ENCODE assay signal across 8 cellular contexts in the genomic region with DNA sequence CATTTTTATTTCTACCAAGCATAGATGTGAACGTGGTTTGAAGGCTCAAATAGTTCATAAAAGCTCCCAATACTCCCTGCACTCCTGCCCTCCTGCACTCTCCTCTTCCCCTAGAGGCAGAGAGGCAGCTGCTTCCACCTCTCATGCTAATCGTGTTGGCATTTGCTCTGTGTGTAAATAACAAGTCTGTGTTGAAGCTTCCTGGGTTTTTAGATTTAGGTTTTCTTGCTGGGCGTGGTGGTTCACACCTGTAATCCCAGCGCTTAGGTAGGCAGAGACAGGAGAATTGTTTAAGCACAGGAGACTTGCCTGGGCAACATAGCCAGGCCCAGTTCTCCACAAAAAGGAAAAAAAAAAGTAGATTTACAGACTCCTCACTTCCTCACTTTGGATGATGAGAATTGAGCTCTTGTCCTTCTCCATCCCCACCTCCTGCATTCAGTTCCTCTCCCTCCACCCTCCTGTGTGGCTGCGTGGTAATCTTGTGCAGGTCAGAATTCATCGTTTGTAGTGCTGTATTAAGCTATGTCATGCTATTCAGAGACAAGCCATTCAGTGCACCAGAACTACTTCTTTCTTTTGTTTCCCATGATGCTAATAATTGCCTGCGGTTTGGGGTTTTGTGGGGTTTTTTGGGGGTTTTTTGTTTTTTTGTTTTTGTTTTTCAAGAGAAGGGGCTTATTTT. TPM values are rescaled to one million over a fixed set of nuclear protein-coding genes. Genes with fewer than 3 reads are reported as not detected.
DNase-seq lines count a peak whose midpoint lies in the region; ATAC-seq and TF ChIP-seq lines count a peak whose summit lies in the region.

No MANE protein-coding gene starts in this region.

- H3K27ac ChIP-seq in BLaER1: no peak overlapping the region

- no peaks in the 10 kb centered on the region for H3K27me3 ChIP-seq in BLaER1

- H3K4me1 Mint-ChIP-seq in activated T-helper 1 cell treated with anti-CD3 and anti-CD28 coated beads, Interleukin-12 subunit alpha, Interleukin-12 subunit beta, Interleukin-2, Interleukin-4 antibody, amounts not matched to agents 30 ng/mL and 10 ng/mL and 1 ng/mL, durations not matched to agents 14 hours and 24 hours and 36 hours (ENCODE audit: low read depth): peaks cover 43% of the 10 kb centered on the region
- H3K4me1 Mint-ChIP-seq in type B pancreatic cell (ENCODE audit: unreplicated experiment): peaks cover 31% of the 10 kb centered on the region

- TF ChIP-seq CTCF in type B pancreatic cell (conservative IDR thresholded peaks at IDR 0.05): no peak

- H4K20me1 ChIP-seq in BLaER1: no peaks in the 10 kb centered on the region

- ATAC-seq in GM18858 (IDR thresholded peaks at IDR 0.05; ENCODE audit: unreplicated experiment) (peak; percentile 91), HG03045 (IDR thresholded peaks at IDR 0.05; ENCODE audit: unreplicated experiment) (peak; percentile 63)

- no peak overlapping the region for H3K9ac ChIP-seq in BLaER1

- no peak for DNase-seq in activated T-helper 1 cell treated with anti-CD3 and anti-CD28 coated beads, Interleukin-12 subunit alpha, Interleukin-12 subunit beta, Interleukin-2, Interleukin-4 antibody, amounts not matched to agents 30 ng/mL and 10 ng/mL and 1 ng/mL, durations not matched to agents 14 hours and 24 hours and 36 hours (ENCODE audit: low spot score)
- DNase-seq in type B pancreatic cell (ENCODE audit: extremely low spot score, unreplicated experiment) (peak; percentile 6), retina (no peak), middle frontal gyrus (ENCODE audit: extremely low spot score, low spot score) (no peak)
- DNase-seq in stimulated activated CD4-positive, alpha-beta T cell treated with anti-CD3 and anti-CD28 coated beads, Interleukin-4, amount 100 ng/mL, for 24 hours: no peak

- no peaks in the 10 kb centered on the region for H3K27me3 Mint-ChIP-seq in activated T-helper 1 cell treated with anti-CD3 and anti-CD28 coated beads, Interleukin-12 subunit alpha, Interleukin-12 subunit beta, Interleukin-2, Interleukin-4 antibody, amounts not matched to agents 30 ng/mL and 10 ng/mL and 1 ng/mL, durations not matched to agents 14 hours and 24 hours and 36 hours (ENCODE audit: insufficient read depth)
- H3K27me3 Mint-ChIP-seq in type B pancreatic cell: peaks cover 4% of the 10 kb centered on the region

- peak overlapping the region; percentile 88 for H3K27ac Mint-ChIP-seq in activated T-helper 1 cell treated with anti-CD3 and anti-CD28 coated beads, Interleukin-12 subunit alpha, Interleukin-12 subunit beta, Interleukin-2, Interleukin-4 antibody, amounts not matched to agents 30 ng/mL and 10 ng/mL and 1 ng/mL, durations not matched to agents 14 hours and 24 hours and 36 hours
- H3K27ac Mint-ChIP-seq in type B pancreatic cell: peak overlapping the region; percentile 22

- H3K36me3 ChIP-seq in BLaER1: no peaks in the 10 kb centered on the region

- H3K9me3 ChIP-seq in BLaER1: no peaks in the 10 kb centered on the region

- H3K4me2 ChIP-seq in BLaER1: peak overlapping the region; percentile 33

- H3K4me3 Mint-ChIP-seq in activated T-helper 1 cell treated with anti-CD3 and anti-CD28 coated beads, Interleukin-12 subunit alpha, Interleukin-12 subunit beta, Interleukin-2, Interleukin-4 antibody, amounts not matched to agents 30 ng/mL and 10 ng/mL and 1 ng/mL, durations not matched to agents 14 hours and 24 hours and 36 hours: peak overlapping the region; percentile 59
- peak overlapping the region; percentile 8 for H3K4me3 Mint-ChIP-seq in type B pancreatic cell

- H3K36me3 Mint-ChIP-seq in activated T-helper 1 cell treated with anti-CD3 and anti-CD28 coated beads, Interleukin-12 subunit alpha, Interleukin-12 subunit beta, Interleukin-2, Interleukin-4 antibody, amounts not matched to agents 30 ng/mL and 10 ng/mL and 1 ng/mL, durations not matched to agents 14 hours and 24 hours and 36 hours (ENCODE audit: low read depth): no peaks in the 10 kb centered on the region
- no peaks in the 10 kb centered on the region for H3K36me3 Mint-ChIP-seq in type B pancreatic cell

- H3K4me3 ChIP-seq in BLaER1: no peak overlapping the region

- peaks cover 47% of the 10 kb centered on the region for H3K4me1 ChIP-seq in BLaER1

- intact Hi-C loops in activated T-helper 1 cell treated with anti-CD3 and anti-CD28 coated beads, Interleukin-12 subunit alpha, Interleukin-12 subunit beta, Interleukin-2, Interleukin-4 antibody, amounts not matched to agents 30 ng/mL and 10 ng/mL and 1 ng/mL, durations not matched to agents 14 hours and 24 hours and 36 hours (cut with micrococcal nuclease): loop anchor here (1.0 kb wide), 1 partner anchor 11 kb away; no protein-coding TSS in a partner anchor

- H3K9me3 Mint-ChIP-seq in activated T-helper 1 cell treated with anti-CD3 and anti-CD28 coated beads, Interleukin-12 subunit alpha, Interleukin-12 subunit beta, Interleukin-2, Interleukin-4 antibody, amounts not matched to agents 30 ng/mL and 10 ng/mL and 1 ng/mL, durations not matched to agents 14 hours and 24 hours and 36 hours: no peaks in the 10 kb centered on the region
- no peaks in the 10 kb centered on the region for H3K9me3 Mint-ChIP-seq in type B pancreatic cell

RNA-seq across cellular contexts. Expression of a gene that starts 37.4 kb away (rescaled TPM):
- 264 and 272 TPM in 2 replicates for total RNA-seq in activated T-helper 1 cell treated with anti-CD3 and anti-CD28 coated beads, Interleukin-12 subunit alpha, Interleukin-12 subunit beta, Interleukin-2, Interleukin-4 antibody, amounts not matched to agents 30 ng/mL and 10 ng/mL and 1 ng/mL, durations not matched to agents 14 hours and 24 hours and 36 hours
- total RNA-seq in type B pancreatic cell (ENCODE audit: low replicate concordance): 205 and 250 TPM in 2 replicates

RNA-seq across cellular contexts. Expression of a gene that starts 58.8 kb away (rescaled TPM):
- total RNA-seq in activated T-helper 1 cell treated with anti-CD3 and anti-CD28 coated beads, Interleukin-12 subunit alpha, Interleukin-12 subunit beta, Interleukin-2, Interleukin-4 antibody, amounts not matched to agents 30 ng/mL and 10 ng/mL and 1 ng/mL, durations not matched to agents 14 hours and 24 hours and 36 hours: 89.6 and 93.6 TPM in 2 replicates
- total RNA-seq in type B pancreatic cell (ENCODE audit: low replicate concordance): 67.6 and 70.2 TPM in 2 replicates
